8 cellular contexts compared by ENCODE assay signal in the genomic region with DNA sequence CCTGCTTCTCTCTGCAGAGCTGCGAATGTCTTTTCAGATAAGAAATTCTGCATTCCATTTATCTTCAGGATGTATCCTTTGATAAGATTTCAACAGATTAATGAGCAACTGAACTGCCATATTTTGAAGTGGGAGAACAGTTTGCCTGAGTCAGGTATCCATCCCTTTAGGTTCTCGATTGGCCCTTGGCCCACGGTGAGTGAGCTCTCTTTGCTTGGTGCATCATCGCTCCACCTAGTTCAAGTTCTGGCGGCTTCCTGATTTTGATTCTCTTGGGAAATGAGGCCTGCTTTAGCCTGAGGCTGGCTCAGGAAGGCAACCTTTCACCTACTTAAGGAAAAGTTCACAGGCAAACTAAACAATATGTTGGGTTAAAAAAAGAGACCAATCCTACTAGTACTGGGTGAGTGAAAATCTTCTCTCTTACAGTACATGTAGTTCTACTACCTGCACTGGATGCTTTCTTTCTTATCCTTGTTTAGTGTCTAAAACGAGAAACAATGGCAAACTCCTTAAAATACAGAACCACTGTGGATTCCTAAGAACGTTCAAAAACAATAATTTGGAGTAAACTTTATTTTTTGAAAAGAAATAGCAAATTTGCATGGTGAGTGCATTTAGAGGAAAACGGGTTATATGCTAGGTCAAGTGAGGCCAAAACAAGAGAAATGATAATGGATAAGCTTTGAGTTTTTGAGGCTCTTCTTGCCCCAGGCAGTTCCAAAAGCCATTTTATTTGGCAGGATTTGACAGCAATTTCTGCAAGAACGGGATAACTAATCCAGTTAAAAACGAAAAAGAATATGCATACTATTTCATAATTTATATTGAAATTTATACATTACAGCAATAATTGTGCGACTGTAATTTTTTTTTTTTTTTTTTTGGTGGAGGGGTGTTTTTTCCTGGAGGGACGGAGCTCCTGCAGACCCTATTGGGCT. TPM values are rescaled to one million over a fixed set of nuclear protein-coding genes. Genes with fewer than 3 reads are reported as not detected.
DNase-seq lines count a peak whose midpoint lies in the region; ATAC-seq, FAIRE-seq and TF ChIP-seq lines count a peak whose summit lies in the region.

No MANE protein-coding gene starts in this region.

- no peak overlapping the region for H3K23ac ChIP-seq in neuronal stem cell (ENCODE audit: low read depth, low read length, poor library complexity)

- H3K9me3 Mint-ChIP-seq in Caco-2 (ENCODE audit: unreplicated experiment), result no peaks in the 10 kb centered on the region

- POLR2A ChIA-PET in Caco-2 (lab: Charles Lee), result interaction anchor here (0.5 to 1.2 kb wide), 2 partner anchors 42 to 151 kb away, joined by 4 to 7 read pairs; no protein-coding TSS in a partner anchor

- H3K4me2 ChIP-seq in neuronal stem cell (ENCODE audit: insufficient read depth, low read length, poor library complexity, severe bottlenecking), result peak overlapping the region; percentile 22

- H3K27me3 ChIP-seq in Caco-2 (replicated peaks; ENCODE audit: control insufficient read depth, insufficient read depth, low read length), result no peaks in the 10 kb centered on the region; the same call in 1 of the 2 replicates
- H3K27me3 ChIP-seq in HUES64 (ENCODE audit: insufficient read depth, low read length), result no peaks in the 10 kb centered on the region
- no peaks in the 10 kb centered on the region for H3K27me3 ChIP-seq in neuronal stem cell (ENCODE audit: control insufficient read depth in 3 of 3, insufficient read depth in 3 of 3, low read depth in 1 of 3, low read length in 3 of 3)

- no peak overlapping the region for H4K8ac ChIP-seq in neuronal stem cell (ENCODE audit: low read depth, low read length)

- H3K27ac Mint-ChIP-seq in Caco-2 (ENCODE audit: unreplicated experiment), result peak overlapping the region; percentile 37

- DNase-seq in Caco-2 (peak; percentile 50 to 64), frontal cortex (ENCODE audit: low spot score in 2 of 2) (peak; percentile 24 to 39), neuronal stem cell (ENCODE audit: low spot score) (peak; percentile 36), RPMI8226 (no peak)
- DNase-seq in stimulated activated naive CD4-positive, alpha-beta T cell (lab: John Stamatoyannopoulos, UW), result no peak

- H3K4me1 Mint-ChIP-seq in Caco-2 (ENCODE audit: low read depth, unreplicated experiment), result peaks cover 8% of the 10 kb centered on the region

- H3K27me3 Mint-ChIP-seq in Caco-2 (ENCODE audit: insufficient read depth, unreplicated experiment), result no peaks in the 10 kb centered on the region

- H2BK12ac ChIP-seq in neuronal stem cell (ENCODE audit: low read length), result no peak overlapping the region

- H3K79me1 ChIP-seq in neuronal stem cell (ENCODE audit: low read depth, low read length), result peaks cover 5% of the 10 kb centered on the region

- no peak overlapping the region for H2BK5ac ChIP-seq in neuronal stem cell (ENCODE audit: low read length)

- 0 out of 2 replicates have a peak overlapping the region, but pooled peaks have one; percentile 0 for H3K9ac ChIP-seq in HUES64 (ENCODE audit: low read depth, low read length)
- no peak overlapping the region for H3K9ac ChIP-seq in neuronal stem cell (ENCODE audit: low read depth, low read length, poor library complexity)

- peaks cover 6% of the 10 kb centered on the region for H3K36me3 Mint-ChIP-seq in Caco-2 (ENCODE audit: insufficient read depth, unreplicated experiment)

- no peaks in the 10 kb centered on the region for H3K36me3 ChIP-seq in Caco-2 (ENCODE audit: control insufficient read depth, insufficient read depth, low read length)
- H3K36me3 ChIP-seq in HUES64 (ENCODE audit: insufficient read depth, low read length), result no peaks in the 10 kb centered on the region
- H3K36me3 ChIP-seq in neuronal stem cell (replicated peaks in 1 of 2; ENCODE audit: control insufficient read depth in 2 of 2, insufficient read depth in 2 of 2, low read length in 2 of 2), result no peaks in the 10 kb centered on the region

- H3K4me3 ChIP-seq in Caco-2 (ENCODE audit: low read depth, low read length), result peak overlapping the region; percentile 99
- peak overlapping the region; percentile 54 for H3K4me3 ChIP-seq in HUES64 (ENCODE audit: low read length)
- H3K4me3 ChIP-seq in WI38 (ENCODE audit: low read depth, low read length), result peak overlapping the region; percentile 74
- peak overlapping the region in 1 of 2 donors; percentile 39 for H3K4me3 ChIP-seq in neuronal stem cell (ENCODE audit: low read length in 2 of 2)

- H3K4me3 Mint-ChIP-seq in Caco-2 (ENCODE audit: unreplicated experiment), result no peak overlapping the region

- no peak overlapping the region for H3K4ac ChIP-seq in neuronal stem cell (ENCODE audit: low read length)

- no peak overlapping the region for H3K27ac ChIP-seq in HUES64 (ENCODE audit: low read depth, low read length)
- H3K27ac ChIP-seq in neuronal stem cell (replicated peaks; ENCODE audit: low read length), result no peak overlapping the region

- H3K18ac ChIP-seq in neuronal stem cell (ENCODE audit: low read length), result no peak overlapping the region

- ATAC-seq in HG03442 (IDR thresholded peaks at IDR 0.05; ENCODE audit: unreplicated experiment), result no peak

- H3K9me3 ChIP-seq in Caco-2 (no peaks in the 10 kb centered on the region), HUES64 (ENCODE audit: insufficient read depth, low read depth, low read length) (no peaks in the 10 kb centered on the region), neuronal stem cell (replicated peaks in 1 of 2; ENCODE audit: control insufficient read depth in 2 of 2, insufficient read depth in 1 of 2, low read depth in 1 of 2, low read length in 2 of 2) (no peaks in the 10 kb centered on the region)

- H4K91ac ChIP-seq in neuronal stem cell (ENCODE audit: low read depth, low read length, poor library complexity), result no peak overlapping the region

- no peak overlapping the region for H3K14ac ChIP-seq in neuronal stem cell (ENCODE audit: low read length)

- H2AK5ac ChIP-seq in neuronal stem cell (ENCODE audit: low read depth, low read length), result no peak overlapping the region

- H2BK15ac ChIP-seq in neuronal stem cell (ENCODE audit: low read length), result no peak overlapping the region

- WGBS in HUES64, result 33% methylated on average over 10 of the region's 12 CpGs
- WGBS in neuronal stem cell (ENCODE audit: extremely low coverage in 2 of 2, insufficient read length in 2 of 2, insufficient replicate concordance in 1 of 2), 2 donors, result no CpG with 5 or more reads among the region's 12 CpGs

- no TSS peak for BruUV-seq in Caco-2 (replicated peaks; lab: Mats Ljungman, UMichigan)

- intact Hi-C loops in Caco-2 (cut with micrococcal nuclease; ENCODE audit: unreplicated experiment), result loop anchor here (1.0 to 5.0 kb wide), 5 partner anchors 18 to 168 kb away; no protein-coding TSS in a partner anchor

- TF ChIP-seq CTCF in Caco-2 (IDR thresholded peaks at IDR 0.05; ENCODE audit: insufficient read depth in 1 of 2, low read depth in 1 of 2, low read length in 1 of 2, severe bottlenecking in 1 of 2, unreplicated experiment in 1 of 2) (no peak), WI38 (IDR thresholded peaks at IDR 0.05; ENCODE audit: low read depth, low read length) (no peak)

- H3K4me1 ChIP-seq in Caco-2 (peaks cover 42% of the 10 kb centered on the region), HUES64 (ENCODE audit: insufficient read depth, low read length) (peaks cover 43% of the 10 kb centered on the region), neuronal stem cell (ENCODE audit: control insufficient read depth in 2 of 2, insufficient read depth in 1 of 2, low read depth in 1 of 2, low read length in 2 of 2) (peaks cover 11 to 15% of the 10 kb centered on the region in 2 donors)

- peak overlapping the region; percentile 79 for H2AFZ ChIP-seq in neuronal stem cell (ENCODE audit: low read length)

- CTCF ChIA-PET in Caco-2 (lab: Charles Lee), result interaction anchor here (0.6 to 1.2 kb wide), 3 partner anchors 79 to 152 kb away, joined by 3 to 4 read pairs (median 4); no protein-coding TSS in a partner anchor

- no peak for FAIRE-seq in frontal cortex (lab: Jason Lieb, UNC)

- H2BK120ac ChIP-seq in neuronal stem cell (ENCODE audit: low read depth, low read length), result no peak overlapping the region

RNA-seq across cellular contexts. Expression of a gene that starts 0.8 kb away (rescaled TPM):
- total RNA-seq in Caco-2 (2022), result 181 and 185 TPM in 2 replicates
- polyA plus RNA-seq in HUES64 (2013, experiment 1 of 2), result 68.7 TPM
- 71.4 TPM for polyA plus RNA-seq in HUES64 (2013, experiment 2 of 2)
- total RNA-seq in frontal cortex, result 250 TPM
- polyA plus RNA-seq in neuronal stem cell (2013, experiment 1 of 2), result 64.8 TPM
- polyA plus RNA-seq in neuronal stem cell (2013, experiment 2 of 2), result 66.0 TPM

Comparison
In these comparisons a context has a peak if more than half of its experiments do, and no peak if none do; other contexts are left out.
1. DNase-seq: peak in Caco-2 (2 of 2), frontal cortex (2 of 2) and neuronal stem cell (single experiment); none in RPMI8226 (single experiment) and stimulated activated naive CD4-positive, alpha-beta T cell (0 of 6).